20 cellular contexts compared by ENCODE assay signal in the genomic region with DNA sequence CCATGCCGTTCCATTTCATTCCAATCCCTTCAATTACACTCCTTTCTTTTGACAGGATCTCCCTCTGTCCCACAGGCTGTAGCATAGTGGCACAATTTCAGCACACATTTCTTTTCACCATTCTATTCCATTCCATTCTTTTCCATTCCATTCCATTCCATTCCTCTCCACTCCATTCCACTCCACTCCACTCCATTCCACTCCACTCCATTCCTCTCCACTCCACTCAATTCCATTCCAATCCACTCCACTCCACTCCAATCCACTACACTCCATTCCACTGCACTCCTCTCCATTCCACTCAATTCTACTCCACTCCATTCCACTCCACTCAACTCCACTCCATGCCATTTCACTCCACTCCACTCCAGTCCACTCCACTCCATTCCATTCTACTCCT.
"Had no signal": no experiment of that assay in that cellular context is flagged by ENCODE, and none has a peak within 500 bp of the region (broad histone marks: within the 10 kb centered on the region; RNA-seq: fewer than 3 reads in every experiment).

No MANE protein-coding gene starts in this region.

- H3K36me3 ChIP-seq: colonic mucosa, esophagus squamous epithelium, gastroesophageal sphincter, heart right ventricle, left lung, lower lobe of right lung had no signal

- H3K27me3 Mint-ChIP-seq: dendritic cell treated with granulocyte-macrophage colony-stimulating factor and Interleukin-4, amounts not matched to agents 40 ng/mL and 50 ng/mL, for 4 days; effector memory CD8-positive, alpha-beta T cell; naive B cell had no signal

- H3K9me3 ChIP-seq: colonic mucosa, gastroesophageal sphincter, lower lobe of right lung had no signal

- H3K4me1 ChIP-seq: colonic mucosa, esophagus squamous epithelium, gastroesophageal sphincter, heart right ventricle, left lung, lower lobe of right lung had no signal

- H3K4me3 ChIP-seq: colonic mucosa, esophagus squamous epithelium, gastroesophageal sphincter, heart right ventricle, left lung, lower lobe of right lung, mucosa of descending colon had no signal

- H3K27ac Mint-ChIP-seq: dendritic cell treated with granulocyte-macrophage colony-stimulating factor and Interleukin-4, amounts not matched to agents 40 ng/mL and 50 ng/mL, for 4 days; effector memory CD8-positive, alpha-beta T cell; endodermal cell; mesothelial cell of epicardium; naive B cell had no signal

- H3K4me1 Mint-ChIP-seq: endodermal cell, mesothelial cell of epicardium had no signal

- ATAC-seq: effector memory CD8-positive, alpha-beta T cell; gastroesophageal sphincter; heart right ventricle; left cardiac atrium; left lung; left ventricle myocardium superior; mucosa of descending colon had no signal

- H3K27ac ChIP-seq: colonic mucosa, esophagus squamous epithelium, gastroesophageal sphincter, heart right ventricle, left lung, lower lobe of right lung had no signal

- DNase-seq: colonic mucosa; cortex of kidney; effector CD8-positive, alpha-beta T cell; effector memory CD8-positive, alpha-beta T cell; endodermal cell; esophagus squamous epithelium; foreskin fibroblast; head of caudate nucleus; heart right ventricle; hippocampal formation; left cardiac atrium; left lung; left ventricle myocardium superior; lower lobe of right lung; mesenchymal stem cell; mucosa of descending colon; naive B cell had no signal

- H3K27me3 ChIP-seq: colonic mucosa, esophagus squamous epithelium, gastroesophageal sphincter, heart right ventricle, left lung had no signal

- H3K4me3 Mint-ChIP-seq: dendritic cell treated with granulocyte-macrophage colony-stimulating factor and Interleukin-4, amounts not matched to agents 40 ng/mL and 50 ng/mL, for 4 days; effector memory CD8-positive, alpha-beta T cell; endodermal cell; mesothelial cell of epicardium; naive B cell had no signal
